16 cellular contexts compared by ENCODE assay signal in genomic region chrX:31590581-31591113, GRCh38.
DNase-seq lines count a peak whose midpoint lies in the region; ATAC-seq, FAIRE-seq and TF ChIP-seq lines count a peak whose summit lies in the region.
"Had no signal": no experiment of that assay in that cellular context is flagged by ENCODE, and none has a peak within 500 bp of the region (broad histone marks: within the 10 kb centered on the region; RNA-seq: fewer than 3 reads in every experiment).

No MANE protein-coding gene starts in this region.

- H3K4me1 ChIP-seq in fibroblast of lung (ENCODE audit: control insufficient read depth, extremely low read depth, insufficient read depth, low read length) = no peaks in the 10 kb centered on the region
- H3K4me1 ChIP-seq in small intestine (ENCODE audit: control insufficient read depth in 2 of 2, insufficient read depth in 1 of 2, low read depth in 1 of 2, low read length in 1 of 2) = no peaks in the 10 kb centered on the region
- H3K4me1 ChIP-seq: suprapubic skin had no signal

- H2AFZ ChIP-seq in fibroblast of lung (ENCODE audit: low read length) = no peak overlapping the region

- TF ChIP-seq CTCF in RWPE1 (conservative IDR thresholded peaks at IDR 0.05; ENCODE audit: low read depth) (no peak), fibroblast of lung (conservative IDR thresholded peaks at IDR 0.05 in 1 of 2, IDR thresholded peaks at IDR 0.05 in 1 of 2; ENCODE audit: low read depth in 1 of 2, low read length in 2 of 2) (no peak)

- H3K27me3 ChIP-seq in fibroblast of lung (ENCODE audit: control insufficient read depth, insufficient read depth, low read length) (no peaks in the 10 kb centered on the region), small intestine (ENCODE audit: control insufficient read depth in 2 of 2, insufficient read depth in 2 of 2, low read length in 2 of 2) (no peaks in the 10 kb centered on the region)
- H3K27me3 ChIP-seq: suprapubic skin had no signal

- POLR2A ChIA-PET in RWPE1 (lab: Yijun Ruan, JAX; ENCODE audit: low non-redundant PET) = no interaction called here

- peak; percentile 21 for DNase-seq in GM03348 (ENCODE audit: low spot score)
- DNase-seq in RWPE1 (ENCODE audit: low spot score) = peak; percentile 20
- DNase-seq in fibroblast of lung (ENCODE audit: low read depth in 2 of 2) = peak; percentile 69
- peak; percentile 0 for DNase-seq in small intestine
- DNase-seq in NCI-H1417 (lab: John Stamatoyannopoulos, UW) = no peak
- DNase-seq in GF-D8 (lab: John Stamatoyannopoulos, UW) = no peak
- DNase-seq: activated T-cell treated with anti-CD3 and anti-CD28 coated beads, Interleukin-2, amount 50 U/mL, for 4 hours; GOT3; naive thymus-derived CD8-positive, alpha-beta T cell; NCI-H1417 treated with DMSO at 0.1 percent for 48 hours; NCI-H774 had no signal

- H3K27ac ChIP-seq in RWPE1 (no peak overlapping the region), fibroblast of lung (ENCODE audit: insufficient read depth, low read length) (no peak overlapping the region), small intestine (ENCODE audit: low read depth in 1 of 2, low read length in 1 of 2) (no peak overlapping the region)
- H3K27ac ChIP-seq: suprapubic skin had no signal

- WGBS in small intestine, 3 donors = 75 to 85% (median 76%) methylated on average over 5 of the region's 5 CpGs

- no peak for FAIRE-seq in small intestine (lab: Jason Lieb, UNC)
- FAIRE-seq: D721Med, GM12878 had no signal

- no peak overlapping the region for H3K4me2 ChIP-seq in fibroblast of lung (ENCODE audit: extremely low read depth, insufficient read depth, low read length)

- CTCF ChIA-PET in RWPE1 (lab: Yijun Ruan, JAX) = no interaction called here

- H3K79me2 ChIP-seq in fibroblast of lung (ENCODE audit: control insufficient read depth, insufficient read depth, low read length) = no peaks in the 10 kb centered on the region

- no peaks in the 10 kb centered on the region for H4K20me1 ChIP-seq in fibroblast of lung (ENCODE audit: control insufficient read depth, extremely low read depth, insufficient read depth, low read length)

- no peak overlapping the region for H3K9ac ChIP-seq in fibroblast of lung (ENCODE audit: insufficient read depth, low read length)

- H3K36me3 ChIP-seq in fibroblast of lung (ENCODE audit: control insufficient read depth, insufficient read depth, low read length) = no peaks in the 10 kb centered on the region
- no peaks in the 10 kb centered on the region for H3K36me3 ChIP-seq in small intestine (ENCODE audit: control insufficient read depth in 2 of 2, insufficient read depth in 2 of 2, low read length in 2 of 2)
- H3K36me3 ChIP-seq: suprapubic skin had no signal

- no peak overlapping the region for H3K4me3 ChIP-seq in fibroblast of lung (replicated peaks in 1 of 4; ENCODE audit: control extremely low read depth in 1 of 4, insufficient read depth in 1 of 4, low read depth in 3 of 4, low read length in 4 of 4)
- H3K4me3 ChIP-seq in small intestine (ENCODE audit: low read depth in 1 of 2, low read length in 2 of 2) = no peak overlapping the region
- H3K4me3 ChIP-seq: GM12878, suprapubic skin had no signal

- no peak for ATAC-seq in HG03196 (IDR thresholded peaks at IDR 0.05; ENCODE audit: unreplicated experiment)
- ATAC-seq: activated T-cell treated with anti-CD3 and anti-CD28 coated beads, Interleukin-2, amount 50 U/mL, for 4 hours; GM12878; naive thymus-derived CD8-positive, alpha-beta T cell; sciatic nerve had no signal

- H3K9me3 ChIP-seq in fibroblast of lung (ENCODE audit: control insufficient read depth, insufficient read depth, low read depth, low read length) (no peaks in the 10 kb centered on the region), small intestine (ENCODE audit: control insufficient read depth, low read depth) (no peaks in the 10 kb centered on the region)
- H3K9me3 ChIP-seq: suprapubic skin had no signal

Comparison
In these comparisons a context has a peak if more than half of its experiments do, and no peak if none do; other contexts are left out.
1. DNase-seq: peak in GM03348 (single experiment), RWPE1 (single experiment), fibroblast of lung (2 of 2) and small intestine (single experiment); none in NCI-H1417 (0 of 3) and GF-D8 (single experiment).